Comparison of ENCODE assay signal across 11 cellular contexts in genomic region chr21:44298301-44298700, GRCh38. TPM values are rescaled to one million over a fixed set of nuclear protein-coding genes. Genes with fewer than 3 reads are reported as not detected.
DNase-seq lines count a peak whose midpoint lies in the region; ATAC-seq and TF ChIP-seq lines count a peak whose summit lies in the region.
"Had no signal": no experiment of that assay in that cellular context is flagged by ENCODE, and none has a peak within 500 bp of the region (broad histone marks: within the 10 kb centered on the region; RNA-seq: fewer than 3 reads in every experiment).

No MANE protein-coding gene starts in this region.

- no peaks in the 10 kb centered on the region for H3K36me3 ChIP-seq in Loucy (ENCODE audit: insufficient read depth, low read length)
- H3K36me3 ChIP-seq: spleen had no signal

- H3K4me3 ChIP-seq in Loucy (ENCODE audit: low read length, poor library complexity, severe bottlenecking) (no peak overlapping the region), retinal pigment epithelial cell (ENCODE audit: low read length) (no peak overlapping the region)
- H3K4me3 ChIP-seq: testis had no signal

- no peaks in the 10 kb centered on the region for H3F3A ChIP-seq in Loucy (ENCODE audit: low read depth)

- ATAC-seq in HG03457 (IDR thresholded peaks at IDR 0.05; ENCODE audit: unreplicated experiment) (no peak), HG02973 (IDR thresholded peaks at IDR 0.05; ENCODE audit: unreplicated experiment) (no peak), GM21367 (IDR thresholded peaks at IDR 0.05; ENCODE audit: unreplicated experiment) (no peak)

- peak overlapping the region; percentile 68 for H3K27ac Mint-ChIP-seq in activated CD4-positive, alpha-beta T cell treated with anti-CD3 and anti-CD28 coated beads, Interleukin-2, amount 10 ng/mL, durations not matched to agents 7 days and 5 days
- H3K27ac Mint-ChIP-seq in brain: peak overlapping the region in 2 of 5 experiments; percentile 21 to 43

- no peak overlapping the region for H2AFZ ChIP-seq in Loucy (ENCODE audit: low read length)

- no peaks in the 10 kb centered on the region for H3K9me3 ChIP-seq in Loucy (ENCODE audit: insufficient read depth, low read depth, low read length)
- H3K9me3 ChIP-seq: spleen, testis had no signal

- H3K27me3 ChIP-seq in Loucy (ENCODE audit: insufficient read depth, low read length, poor library complexity, severe bottlenecking): no peaks in the 10 kb centered on the region
- H3K27me3 ChIP-seq: testis had no signal

- H3K4me3 Mint-ChIP-seq in activated CD4-positive, alpha-beta T cell treated with anti-CD3 and anti-CD28 coated beads, Interleukin-2, amount 10 ng/mL, durations not matched to agents 7 days and 5 days: peak overlapping the region; percentile 25
- peak overlapping the region; percentile 50 to 91 (median 60) for H3K4me3 Mint-ChIP-seq in brain

- peaks cover 2% of the 10 kb centered on the region for H3K36me3 Mint-ChIP-seq in activated CD4-positive, alpha-beta T cell treated with anti-CD3 and anti-CD28 coated beads, Interleukin-2, amount 10 ng/mL, durations not matched to agents 7 days and 5 days (ENCODE audit: low read depth)
- H3K36me3 Mint-ChIP-seq in brain: no peaks in the 10 kb centered on the region

- peaks cover 23% of the 10 kb centered on the region for H4K20me1 ChIP-seq in Loucy (ENCODE audit: insufficient read depth, low read length, poor library complexity, severe bottlenecking)

- no peaks in the 10 kb centered on the region for H3K9me2 ChIP-seq in Loucy (replicated peaks; ENCODE audit: low read depth, low read length)

- peak; percentile 37 for DNase-seq in activated CD4-positive, alpha-beta T cell treated with anti-CD3 and anti-CD28 coated beads, Interleukin-2, amount 10 ng/mL, durations not matched to agents 7 days and 5 days
- DNase-seq in activated CD4-positive, alpha-beta T cell treated with anti-CD3 and anti-CD28 coated beads, Interleukin-2, amount 50 U/mL, for 4 hours: no peak
- no peak for DNase-seq in retinal pigment epithelial cell (ENCODE audit: low read depth)

- POLR2A ChIA-PET in activated CD4-positive, alpha-beta T cell treated with anti-CD3 and anti-CD28 coated beads, Interleukin-2, amount 10 ng/mL, durations not matched to agents 7 days and 5 days (lab: Charles Lee): no interaction called here

- no peaks in the 10 kb centered on the region for H3K27me3 Mint-ChIP-seq in activated CD4-positive, alpha-beta T cell treated with anti-CD3 and anti-CD28 coated beads, Interleukin-2, amount 10 ng/mL, durations not matched to agents 7 days and 5 days
- H3K27me3 Mint-ChIP-seq in brain: peaks cover 6% of the 10 kb centered on the region

- H3K79me2 ChIP-seq in Loucy (ENCODE audit: insufficient read depth, low read length): peaks cover 31% of the 10 kb centered on the region

- peaks cover 62% of the 10 kb centered on the region for H3K4me1 Mint-ChIP-seq in activated CD4-positive, alpha-beta T cell treated with anti-CD3 and anti-CD28 coated beads, Interleukin-2, amount 10 ng/mL, durations not matched to agents 7 days and 5 days
- peaks cover 47% of the 10 kb centered on the region for H3K4me1 Mint-ChIP-seq in brain

- peak overlapping the region; percentile 94 for H3K4me2 ChIP-seq in Loucy (ENCODE audit: low read depth, low read length, poor library complexity, severe bottlenecking)

- CTCF ChIA-PET in activated CD4-positive, alpha-beta T cell treated with anti-CD3 and anti-CD28 coated beads, Interleukin-2, amount 10 ng/mL, durations not matched to agents 7 days and 5 days (lab: Charles Lee): interaction anchor here (0.5 to 1.6 kb wide), 12 partner anchors 9 to 1402 kb away, joined by 3 to 7 read pairs (median 4); partner anchors contain the start of gene TRPM2

- TF ChIP-seq CTCF in Loucy (conservative IDR thresholded peaks at IDR 0.05; ENCODE audit: low read length): peak; percentile 23
- TF ChIP-seq CTCF in brain (conservative IDR thresholded peaks at IDR 0.05): no peak
- peak; percentile 18 for TF ChIP-seq CTCF in retinal pigment epithelial cell (conservative IDR thresholded peaks at IDR 0.05; ENCODE audit: low read depth, low read length)

- H3K9ac ChIP-seq in Loucy (ENCODE audit: low read depth, low read length, poor library complexity, severe bottlenecking): no peak overlapping the region

- H3K4me1 ChIP-seq in Loucy (ENCODE audit: insufficient read depth, low read length, poor library complexity, severe bottlenecking): peaks cover 28% of the 10 kb centered on the region

- no peaks in the 10 kb centered on the region for H3K9me3 Mint-ChIP-seq in activated CD4-positive, alpha-beta T cell treated with anti-CD3 and anti-CD28 coated beads, Interleukin-2, amount 10 ng/mL, durations not matched to agents 7 days and 5 days
- peaks cover 0 to 5% (median 0%) of the 10 kb centered on the region in 5 experiments for H3K9me3 Mint-ChIP-seq in brain

RNA-seq across cellular contexts. Expression of gene PFKL, which starts 1.6 kb away (rescaled TPM):
- 100 to 1,000 TPM; 190 to 210 TPM for total RNA-seq in activated CD4-positive, alpha-beta T cell treated with anti-CD3 and anti-CD28 coated beads, Interleukin-2, amount 10 ng/mL, durations not matched to agents 7 days and 5 days
- 149 TPM for polyA plus RNA-seq in brain (ENCODE audit: insufficient read depth, low read depth, low replicate concordance)

RNA-seq across cellular contexts. Expression of gene AIRE, which starts 12.6 kb away (rescaled TPM):
- under 1 TPM; 0.27 to 0.30 TPM for total RNA-seq in activated CD4-positive, alpha-beta T cell treated with anti-CD3 and anti-CD28 coated beads, Interleukin-2, amount 10 ng/mL, durations not matched to agents 7 days and 5 days
- polyA plus RNA-seq in brain (ENCODE audit: insufficient read depth, low read depth, low replicate concordance): not detected

RNA-seq across cellular contexts. Expression of gene DNMT3L, which starts 36.6 kb away (rescaled TPM):
- not detected for total RNA-seq in activated CD4-positive, alpha-beta T cell treated with anti-CD3 and anti-CD28 coated beads, Interleukin-2, amount 10 ng/mL, durations not matched to agents 7 days and 5 days
- polyA plus RNA-seq in brain (ENCODE audit: insufficient read depth, low read depth, low replicate concordance): not detected
- total RNA-seq: lower leg skin, spleen had no signal
- polyA plus RNA-seq: spleen had no signal

RNA-seq across cellular contexts. Expression of gene CFAP410, which starts 40.9 kb away (rescaled TPM):
- total RNA-seq in activated CD4-positive, alpha-beta T cell treated with anti-CD3 and anti-CD28 coated beads, Interleukin-2, amount 10 ng/mL, durations not matched to agents 7 days and 5 days: 10 to 100 TPM; 11.6 to 16.0 TPM
- polyA plus RNA-seq in brain (ENCODE audit: insufficient read depth, low read depth, low replicate concordance): 38.3 TPM

RNA-seq across cellular contexts. Expression of gene TRPM2, which starts 55.1 kb away (rescaled TPM):
- 10 to 100 TPM; 13.9 to 15.2 TPM for total RNA-seq in activated CD4-positive, alpha-beta T cell treated with anti-CD3 and anti-CD28 coated beads, Interleukin-2, amount 10 ng/mL, durations not matched to agents 7 days and 5 days
- polyA plus RNA-seq in brain (ENCODE audit: insufficient read depth, low read depth, low replicate concordance): 8.1 TPM

Comparison
In these comparisons a context has a peak if more than half of its experiments do, and no peak if none do; other contexts are left out.
1. CTCF ChIP-seq: peak in Loucy (single experiment) and retinal pigment epithelial cell (single experiment); none in brain (0 of 2).